8 cellular contexts compared by ENCODE assay signal in the genomic region with DNA sequence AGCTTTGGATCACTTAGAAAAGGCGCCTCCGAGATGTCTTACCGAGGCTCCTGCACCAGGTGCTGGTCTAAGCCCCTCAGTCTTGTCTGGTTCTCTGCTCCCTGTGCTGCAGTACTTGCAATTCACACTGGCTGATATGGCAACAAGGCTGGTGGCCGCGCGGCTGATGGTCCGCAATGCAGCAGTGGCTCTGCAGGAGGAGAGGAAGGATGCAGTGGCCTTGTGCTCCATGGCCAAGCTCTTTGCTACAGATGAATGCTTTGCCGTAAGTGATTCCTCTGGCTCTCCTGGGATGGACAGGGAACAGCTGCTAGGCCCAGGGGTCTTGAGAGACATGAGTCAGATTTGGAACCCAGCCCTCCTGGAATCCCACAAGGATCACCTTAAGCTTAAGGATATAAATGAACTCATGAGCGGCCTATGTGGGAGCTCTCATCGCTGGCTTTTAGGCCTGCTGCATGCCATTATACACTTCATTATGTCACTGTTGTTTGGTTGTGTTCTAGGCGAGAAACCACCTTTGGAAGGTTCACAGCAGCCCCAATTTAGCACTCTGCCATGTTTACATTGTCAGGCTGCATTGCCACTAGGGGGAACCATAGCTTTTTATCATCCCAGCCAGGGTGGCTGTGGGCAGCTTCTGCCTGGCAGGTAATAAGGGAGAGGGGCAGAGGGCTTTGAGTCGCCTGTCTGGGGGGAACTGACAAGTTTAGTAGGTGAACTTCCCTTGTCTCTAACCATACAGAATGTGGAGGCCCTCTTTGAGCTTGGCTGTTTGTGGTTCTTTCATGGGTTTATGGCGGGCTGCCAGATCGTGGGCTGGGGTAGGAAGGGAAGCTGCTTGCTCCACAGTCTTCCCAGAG.
DNase-seq lines count a peak whose midpoint lies in the region; ATAC-seq lines count a peak whose summit lies in the region.

No MANE protein-coding gene starts in this region.

- DNase-seq in activated effector memory CD4-positive, alpha-beta T cell treated with anti-CD3 and anti-CD28 coated beads, Interleukin-2, amount 50 U/mL, for 16 hours = peak; percentile 72
- no peak for DNase-seq in activated effector memory CD4-positive, alpha-beta T cell treated with Interleukin-2 at 50 U/mL for 16 hours
- peak; percentile 63 for DNase-seq in KBM-7
- DNase-seq in activated T-cell treated with anti-CD3 and anti-CD28 coated beads for 1 hour (ENCODE audit: low read depth) = peak; percentile 22
- DNase-seq in kidney glomerular epithelial cell (lab: John Stamatoyannopoulos, UW) = peak; percentile 3
- no peak for DNase-seq in activated CD4-positive, CD25-positive, alpha-beta regulatory T cell treated with anti-CD3 and anti-CD28 coated beads, Interleukin-2, amount 50 U/mL, for 72 hours
- no peak for DNase-seq in GM19238 (ENCODE audit: insufficient read length, low spot score)

- in situ Hi-C loops in KBM-7 (cut with MboI; ENCODE audit: low pct_unique_long_range_greater_than_20kb, low sequenced_read_pairs) = no loop called here

- ATAC-seq in GM18867 (IDR thresholded peaks at IDR 0.05; ENCODE audit: unreplicated experiment) = no peak

Comparison
In these comparisons a context has a peak if more than half of its experiments do, and no peak if none do; other contexts are left out.
1. DNase-seq: peak in activated effector memory CD4-positive, alpha-beta T cell treated with anti-CD3 and anti-CD28 coated beads, Interleukin-2, amount 50 U/mL, for 16 hours (single experiment), KBM-7 (single experiment), activated T-cell treated with anti-CD3 and anti-CD28 coated beads for 1 hour (single experiment) and kidney glomerular epithelial cell (single experiment); none in activated effector memory CD4-positive, alpha-beta T cell treated with Interleukin-2 at 50 U/mL for 16 hours (single experiment), activated CD4-positive, CD25-positive, alpha-beta regulatory T cell treated with anti-CD3 and anti-CD28 coated beads, Interleukin-2, amount 50 U/mL, for 72 hours (single experiment) and GM19238 (single experiment).